In genomic region chr12:132558861-132559623, GRCh38 we compare ENCODE assay signal across 9 cellular contexts. TPM values are rescaled to one million over a fixed set of nuclear protein-coding genes. Genes with fewer than 3 reads are reported as not detected.
DNase-seq lines count a peak whose midpoint lies in the region; ATAC-seq and TF ChIP-seq lines count a peak whose summit lies in the region.
"Had no signal": no experiment of that assay in that cellular context is flagged by ENCODE, and none has a peak within 500 bp of the region (broad histone marks: within the 10 kb centered on the region; RNA-seq: fewer than 3 reads in every experiment).

No MANE protein-coding gene starts in this region.

- BruUV-seq in Panc1 (replicated peaks; lab: Mats Ljungman, UMichigan), result no TSS peak

- POLR2A ChIA-PET in Panc1 (lab: Charles Lee), result no interaction called here

- no peak for ATAC-seq in Panc1
- ATAC-seq in HG02840 (IDR thresholded peaks at IDR 0.05; ENCODE audit: low FRiP score, unreplicated experiment), result no peak
- ATAC-seq in HG03565 (IDR thresholded peaks at IDR 0.05; ENCODE audit: unreplicated experiment), result no peak

- no peaks in the 10 kb centered on the region for H3K36me3 ChIP-seq in Panc1 (ENCODE audit: control insufficient read depth, insufficient read depth, low read length)
- peaks cover 0 to 14% (median 3%) of the 10 kb centered on the region in 4 donors for H3K36me3 ChIP-seq in esophagus muscularis mucosa

- no peak for TF ChIP-seq EP300 in esophagus muscularis mucosa (IDR thresholded peaks at IDR 0.05)

- H3K27me3 ChIP-seq in Panc1 (ENCODE audit: control insufficient read depth, insufficient read depth, low read length) (no peaks in the 10 kb centered on the region), esophagus muscularis mucosa (no peaks in the 10 kb centered on the region)

- TF ChIP-seq CTCF in GM12864 (IDR thresholded peaks at IDR 0.05; ENCODE audit: low read depth, low read length, missing control alignments) (no peak), Panc1 (IDR thresholded peaks at IDR 0.05) (no peak), esophagus muscularis mucosa (IDR thresholded peaks at IDR 0.05) (no peak)

- WGBS in esophagus muscularis mucosa, result 71% methylated on average over 42 of the region's 45 CpGs

- intact Hi-C loops in Panc1 (cut with micrococcal nuclease; ENCODE audit: unreplicated experiment) (no loop called here), esophagus muscularis mucosa (cut with DNase I) (no loop called here)

- CTCF ChIA-PET in Panc1 (lab: Charles Lee), result interaction anchor here (0.6 kb wide), 2 partner anchors 40 to 56 kb away, joined by 3 read pairs; no protein-coding TSS in a partner anchor

- H3K9me3 ChIP-seq in Panc1 (ENCODE audit: control insufficient read depth, insufficient read depth, low read depth, low read length), result no peaks in the 10 kb centered on the region
- H3K9me3 ChIP-seq in esophagus muscularis mucosa, result no peaks in the 10 kb centered on the region

- in situ Hi-C loops in Panc1 (cut with HindIII; ENCODE audit: low pct_unique_long_range_greater_than_20kb, low sequenced_read_pairs), result no loop called here

- H3K4me3 ChIP-seq in GM12864 (ENCODE audit: low read depth, low read length) (peak overlapping the region; percentile 57), Panc1 (ENCODE audit: low read depth in 2 of 2, low read length in 2 of 2) (peak overlapping the region; percentile 60 to 68), esophagus muscularis mucosa (peak overlapping the region; percentile 68 to 78 (median 71)), skeletal muscle cell (ENCODE audit: low read depth, low read length) (peak overlapping the region; percentile 65)

- peaks cover 13% of the 10 kb centered on the region for H3K4me1 ChIP-seq in Panc1 (ENCODE audit: control insufficient read depth, insufficient read depth, low read length)
- H3K4me1 ChIP-seq in esophagus muscularis mucosa, result peaks cover 16 to 39% (median 31%) of the 10 kb centered on the region in 4 donors

- TF ChIP-seq POLR2A in esophagus muscularis mucosa (IDR thresholded peaks at IDR 0.05; ENCODE audit: low read depth), result no peak

- DNase-seq in GM12864 (ENCODE audit: low read depth), result no peak
- DNase-seq in Panc1 (ENCODE audit: low read depth, low spot score), result no peak
- no peak for DNase-seq in esophagus muscularis mucosa (ENCODE audit: extremely low spot score)
- DNase-seq in skeletal muscle cell (ENCODE audit: low read depth), result no peak
- DNase-seq in NCI-H1694 (lab: John Stamatoyannopoulos, UW), result no peak
- no peak for DNase-seq in stimulated activated CD4-positive, alpha-beta T cell treated with anti-CD3 and anti-CD28 coated beads, Interleukin-1b, Interleukin-23, amount 100 ng/mL, for 48 hours

- H3K27ac ChIP-seq in Panc1 (ENCODE audit: low read length) (peak overlapping the region; percentile 44; the same call in 1 of the 2 replicates), esophagus muscularis mucosa (replicated peaks in 1 of 4) (no peak overlapping the region)

RNA-seq across cellular contexts. Expression of gene LRCOL1, which starts 51.3 kb away (rescaled TPM):
- total RNA-seq in Panc1 (2021; ENCODE audit: unreplicated experiment) (not detected), esophagus muscularis mucosa (not detected)
- not detected for polyA plus RNA-seq in Panc1 (2012; ENCODE audit: insufficient read length)
- total RNA-seq: T-helper 2 cell treated with Interferon-gamma antibody and Interleukin-4, amounts not matched to agents 100 ng/mL and 5 ng/mL, for 36 hours had no signal

RNA-seq across cellular contexts. Expression of gene P2RX2, which starts 59.5 kb away (rescaled TPM):
- 1.2 TPM for total RNA-seq in Panc1 (2021; ENCODE audit: unreplicated experiment)
- polyA plus RNA-seq in Panc1 (2012; ENCODE audit: insufficient read length), result 0.75 TPM
- 1 to 10 TPM; 1.7 to 4.1 (median 3.7) TPM for total RNA-seq in esophagus muscularis mucosa
- total RNA-seq: T-helper 2 cell treated with Interferon-gamma antibody and Interleukin-4, amounts not matched to agents 100 ng/mL and 5 ng/mL, for 36 hours had no signal
